ENCODE assay signal across 1 cellular context in genomic region chr16:17544785-17545184, GRCh38.
TF ChIP-seq lines count a peak whose summit lies in the region.

No MANE protein-coding gene starts in this region.

TF ChIP-seq in HEK293T, 16 proteins besides CTCF, POLR2A, EP300 and RAD21 (continued from another document):
- TF ChIP-seq PKNOX1 (IDR thresholded peaks at IDR 0.05) (no peak), CTBP1 (IDR thresholded peaks at IDR 0.05; ENCODE audit: borderline replicate concordance) (no peak)
